In the genomic region with DNA sequence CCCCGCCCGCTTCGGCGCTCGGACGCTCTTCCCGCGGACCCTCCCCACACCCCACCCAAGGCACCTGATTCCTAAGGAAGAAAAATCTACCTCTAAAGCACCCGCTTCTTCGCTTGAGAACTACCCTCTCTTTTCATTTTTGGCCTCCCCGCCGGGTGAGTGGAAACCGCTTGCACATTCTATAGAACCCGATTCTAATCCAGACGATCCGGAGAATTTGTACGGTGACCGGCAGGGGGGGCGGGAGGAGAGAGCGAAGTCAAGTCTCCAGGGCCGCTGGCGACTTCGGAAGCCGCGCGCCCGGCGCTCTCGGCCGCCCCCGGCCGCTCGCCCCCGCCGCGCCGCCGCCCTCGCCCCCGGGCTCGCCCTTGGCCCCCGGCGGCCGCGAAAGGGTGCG, we compare ENCODE assay signal across 8 cellular contexts. TPM values are rescaled to one million over a fixed set of nuclear protein-coding genes. Genes with fewer than 3 reads are reported as not detected.
DNase-seq lines count a peak whose midpoint lies in the region; ATAC-seq and FAIRE-seq lines count a peak whose summit lies in the region.

A gene (plus strand): TSS at position 262 of the 397 bp plus-strand sequence. CDS start 221 bp downstream, outside the sequence.

- peaks cover 3% of the 10 kb centered on the region for H3K79me1 ChIP-seq in neuronal stem cell (ENCODE audit: low read depth, low read length)

- peak within 1 kb of the TSS; percentile 73 for H2BK120ac ChIP-seq in neuronal stem cell (ENCODE audit: low read depth, low read length)

- no peak for FAIRE-seq in urothelium cell line (lab: Jason Lieb, UNC)

- WGBS in neuronal stem cell (ENCODE audit: extremely low coverage in 2 of 2, insufficient read length in 2 of 2, insufficient replicate concordance in 1 of 2), 2 donors: no CpG with 5 or more reads among the region's 46 CpGs

- peak within 1 kb of the TSS; percentile 95 for H3K18ac ChIP-seq in neuronal stem cell (ENCODE audit: low read length)

- H2BK12ac ChIP-seq in neuronal stem cell (ENCODE audit: low read length): peak within 1 kb of the TSS; percentile 93

- peak within 1 kb of the TSS; percentile 99 for H2AFZ ChIP-seq in neuronal stem cell (ENCODE audit: low read length)

- H3K9ac ChIP-seq in neuronal stem cell (ENCODE audit: low read depth, low read length, poor library complexity): peak within 1 kb of the TSS; percentile 98

- DNase-seq in ELR (ENCODE audit: low read depth) (peak; percentile 89), NCI-H2171 treated with DMSO at 0.1 percent for 48 hours (lab: John Stamatoyannopoulos, UW) (peak; percentile 45), glomerular visceral epithelial cell (ENCODE audit: extremely low spot score) (peak; percentile 70), neuronal stem cell (ENCODE audit: low spot score) (peak; percentile 78), urothelium cell line (ENCODE audit: low spot score) (peak; percentile 57)
- DNase-seq in activated naive CD4-positive, alpha-beta T cell treated with anti-CD3 and anti-CD28 coated beads, Interleukin-2, amount 50 U/mL, for 16 hours: peak; percentile 27

- H3K27ac ChIP-seq in neuronal stem cell (replicated peaks; ENCODE audit: low read length): peak within 1 kb of the TSS; percentile 12

- peaks cover 0 to 5% of the 10 kb centered on the region in 2 donors for H3K36me3 ChIP-seq in neuronal stem cell (replicated peaks in 1 of 2; ENCODE audit: control insufficient read depth in 2 of 2, insufficient read depth in 2 of 2, low read length in 2 of 2)

- no peak within 1 kb of the TSS for H4K91ac ChIP-seq in neuronal stem cell (ENCODE audit: low read depth, low read length, poor library complexity)

- H2BK5ac ChIP-seq in neuronal stem cell (ENCODE audit: low read length): peak within 1 kb of the TSS; percentile 84

- H3K9me3 ChIP-seq in neuronal stem cell (replicated peaks in 1 of 2; ENCODE audit: control insufficient read depth in 2 of 2, insufficient read depth in 1 of 2, low read depth in 1 of 2, low read length in 2 of 2): no peaks in the 10 kb centered on the region

- no peak within 1 kb of the TSS for H4K8ac ChIP-seq in neuronal stem cell (ENCODE audit: low read depth, low read length)

- H3K4me1 ChIP-seq in neuronal stem cell (ENCODE audit: control insufficient read depth in 2 of 2, insufficient read depth in 1 of 2, low read depth in 1 of 2, low read length in 2 of 2): peaks cover 5 to 6% of the 10 kb centered on the region in 2 donors

- peak within 1 kb of the TSS; percentile 92 for H2BK15ac ChIP-seq in neuronal stem cell (ENCODE audit: low read length)

- peak within 1 kb of the TSS; percentile 96 for H3K4me2 ChIP-seq in neuronal stem cell (ENCODE audit: insufficient read depth, low read length, poor library complexity, severe bottlenecking)

- ATAC-seq in HG02798 (IDR thresholded peaks at IDR 0.05; ENCODE audit: poor library complexity, unreplicated experiment) (no peak), HG03457 (IDR thresholded peaks at IDR 0.05; ENCODE audit: unreplicated experiment) (no peak)

- H3K23ac ChIP-seq in neuronal stem cell (ENCODE audit: low read depth, low read length, poor library complexity): peak within 1 kb of the TSS; percentile 87

- peak within 1 kb of the TSS; percentile 58 to 95 for H3K4me3 ChIP-seq in neuronal stem cell (ENCODE audit: low read length in 2 of 2)

- peaks cover 0 to 45% (median 4%) of the 10 kb centered on the region in 3 experiments for H3K27me3 ChIP-seq in neuronal stem cell (ENCODE audit: control insufficient read depth in 3 of 3, insufficient read depth in 3 of 3, low read depth in 1 of 3, low read length in 3 of 3)

- H3K14ac ChIP-seq in neuronal stem cell (ENCODE audit: low read length): peak within 1 kb of the TSS; percentile 49

- H2AK5ac ChIP-seq in neuronal stem cell (ENCODE audit: low read depth, low read length): peak within 1 kb of the TSS; percentile 47

- peak within 1 kb of the TSS; percentile 2 for H3K4ac ChIP-seq in neuronal stem cell (ENCODE audit: low read length)

RNA-seq across cellular contexts. Expression of the gene that starts here (rescaled TPM):
- 13.1 TPM for polyA plus RNA-seq in neuronal stem cell (2013, experiment 1 of 2)
- polyA plus RNA-seq in neuronal stem cell (2013, experiment 2 of 2): 14.4 TPM

Comparison
In these comparisons a context has a peak if more than half of its experiments do, and no peak if none do; other contexts are left out.
1. DNase-seq: peak in every context shown above with its lines; median percentile 89 in ELR; 78 in neuronal stem cell; 70 in glomerular visceral epithelial cell; 57 in urothelium cell line; 45 in NCI-H2171 treated with DMSO at 0.1 percent for 48 hours; 27 in activated naive CD4-positive, alpha-beta T cell treated with anti-CD3 and anti-CD28 coated beads, Interleukin-2, amount 50 U/mL, for 16 hours.